ENCODE assay signal across 8 cellular contexts in genomic region chr3:197186887-197187588, GRCh38.
DNase-seq lines count a peak whose midpoint lies in the region; ATAC-seq, FAIRE-seq and TF ChIP-seq lines count a peak whose summit lies in the region.

No MANE protein-coding gene starts in this region.

- FAIRE-seq in urothelium cell line (lab: Jason Lieb, UNC): no peak

- TSS peak; percentile 30 for BruUV-seq in Panc1 (replicated peaks; lab: Mats Ljungman, UMichigan)

- H3K27ac ChIP-seq in Panc1 (ENCODE audit: low read length) (no peak overlapping the region), right lobe of liver (no peak overlapping the region)

- peak; percentile 85 for TF ChIP-seq CTCF in Panc1 (IDR thresholded peaks at IDR 0.05)
- TF ChIP-seq CTCF in choroid plexus epithelial cell (conservative IDR thresholded peaks at IDR 0.05; ENCODE audit: low read depth, low read length): peak; percentile 68
- TF ChIP-seq CTCF in right lobe of liver (IDR thresholded peaks at IDR 0.05): peak; percentile 77 to 89 (median 84)

- CTCF ChIA-PET in Panc1 (lab: Charles Lee): no interaction called here

- TF ChIP-seq POLR2A in right lobe of liver (IDR thresholded peaks at IDR 0.05): no peak

- 50% methylated on average over 1 of the region's 1 CpG for WGBS in right lobe of liver (ENCODE audit: insufficient coverage, low coverage, low lambda C conversion rate, missing lambda C conversion rate)

- peak; percentile 54 for DNase-seq in COLO829 (ENCODE audit: low spot score)
- DNase-seq in M059J (ENCODE audit: low read depth): peak; percentile 70
- DNase-seq in Panc1 (ENCODE audit: low read depth, low spot score): peak; percentile 39
- DNase-seq in choroid plexus epithelial cell (ENCODE audit: low read depth): peak; percentile 82
- no peak for DNase-seq in right lobe of liver
- DNase-seq in urothelium cell line (ENCODE audit: low spot score): peak; percentile 29

- intact Hi-C loops in Panc1 (cut with micrococcal nuclease; ENCODE audit: unreplicated experiment) (no loop called here), right lobe of liver (cut with DNase I) (loop anchor here (5.0 to 10.0 kb wide), 2 partner anchors 182 to 185 kb away; no protein-coding TSS in a partner anchor)

- ATAC-seq in GM18861 (IDR thresholded peaks at IDR 0.05; ENCODE audit: unreplicated experiment) (peak; percentile 64), Panc1 (peak; percentile 92), right lobe of liver (peak; percentile 87 to 92 (median 92)), HG03439 (IDR thresholded peaks at IDR 0.05; ENCODE audit: unreplicated experiment) (no peak)

- H3K36me3 ChIP-seq in Panc1 (ENCODE audit: control insufficient read depth, insufficient read depth, low read length): no peaks in the 10 kb centered on the region
- no peaks in the 10 kb centered on the region for H3K36me3 ChIP-seq in right lobe of liver

- no peak overlapping the region for H3K4me3 ChIP-seq in Panc1 (ENCODE audit: low read depth in 2 of 2, low read length in 2 of 2)
- no peak overlapping the region for H3K4me3 ChIP-seq in choroid plexus epithelial cell (ENCODE audit: low read depth, low read length)
- H3K4me3 ChIP-seq in right lobe of liver: no peak overlapping the region

- H3K4me1 ChIP-seq in Panc1 (ENCODE audit: control insufficient read depth, insufficient read depth, low read length) (peaks cover 17% of the 10 kb centered on the region), right lobe of liver (peaks cover 0 to 4% (median 0%) of the 10 kb centered on the region in 4 donors)

- no peaks in the 10 kb centered on the region for H3K9me3 ChIP-seq in Panc1 (ENCODE audit: control insufficient read depth, insufficient read depth, low read depth, low read length)
- H3K9me3 ChIP-seq in right lobe of liver: no peaks in the 10 kb centered on the region

- H3K27me3 ChIP-seq in Panc1 (ENCODE audit: control insufficient read depth, insufficient read depth, low read length) (no peaks in the 10 kb centered on the region), right lobe of liver (no peaks in the 10 kb centered on the region)

- POLR2A ChIA-PET in Panc1 (lab: Charles Lee): no interaction called here

- in situ Hi-C loops in Panc1 (cut with HindIII; ENCODE audit: low pct_unique_long_range_greater_than_20kb, low sequenced_read_pairs): no loop called here

Comparison
In these comparisons a context has a peak if more than half of its experiments do, and no peak if none do; other contexts are left out.
1. DNase-seq: peak in COLO829 (single experiment), M059J (single experiment), Panc1 (single experiment), choroid plexus epithelial cell (single experiment) and urothelium cell line (single experiment); none in right lobe of liver (0 of 3).
2. Peak in every context shown above with its lines, with median percentiles within 50 percentile points of each other: CTCF ChIP-seq.